21 cellular contexts compared by ENCODE assay signal in genomic region chr16:57167537-57167936, GRCh38. TPM values are rescaled to one million over a fixed set of nuclear protein-coding genes. Genes with fewer than 3 reads are reported as not detected.
DNase-seq lines count a peak whose midpoint lies in the region; ATAC-seq and TF ChIP-seq lines count a peak whose summit lies in the region.
"Had no signal": no experiment of that assay in that cellular context is flagged by ENCODE, and none has a peak within 500 bp of the region (broad histone marks: within the 10 kb centered on the region; RNA-seq: fewer than 3 reads in every experiment).

No MANE protein-coding gene starts in this region.

- peaks cover 40 to 43% of the 10 kb centered on the region in 2 donors for H3K36me3 Mint-ChIP-seq in stimulated activated naive B cell treated with anti-CD40 and anti-IgM and Interleukin-4, amounts not matched to agents 10 μg/mL and 1 μg/mL and 100 μg/mL, for 72 hours
- peaks cover 56% of the 10 kb centered on the region for H3K36me3 Mint-ChIP-seq in activated CD4-positive, alpha-beta T cell treated with anti-CD3 and anti-CD28 coated beads, Interleukin-2, amount 10 ng/mL, durations not matched to agents 7 days and 5 days (ENCODE audit: low read depth)

- peak overlapping the region; percentile 57 to 84 (median 74) for H3K4me2 ChIP-seq in BLaER1 treated with 17β-estradiol and CSF1 and Interleukin-3, amounts not matched to agents 10 nM and 100 nM
- peak overlapping the region; percentile 43 for H3K4me2 ChIP-seq in OCI-LY3 (ENCODE audit: low read length)
- H3K4me2 ChIP-seq: neural progenitor cell, PC-9 had no signal

- H3K9me3 Mint-ChIP-seq in stimulated activated naive B cell treated with anti-CD40 and anti-IgM and Interleukin-4, amounts not matched to agents 10 μg/mL and 1 μg/mL and 100 μg/mL, for 72 hours, result no peaks in the 10 kb centered on the region
- no peaks in the 10 kb centered on the region for H3K9me3 Mint-ChIP-seq in activated CD4-positive, alpha-beta T cell treated with anti-CD3 and anti-CD28 coated beads, Interleukin-2, amount 10 ng/mL, durations not matched to agents 7 days and 5 days
- H3K9me3 Mint-ChIP-seq: CD4-positive, alpha-beta T cell; central memory CD8-positive, alpha-beta T cell; neural progenitor cell had no signal

- H3K27ac Mint-ChIP-seq in stimulated activated naive B cell treated with anti-CD40 and anti-IgM and Interleukin-4, amounts not matched to agents 10 μg/mL and 1 μg/mL and 100 μg/mL, for 72 hours, result no peak overlapping the region
- H3K27ac Mint-ChIP-seq in activated CD4-positive, alpha-beta T cell treated with anti-CD3 and anti-CD28 coated beads, Interleukin-2, amount 10 ng/mL, durations not matched to agents 7 days and 5 days, result no peak overlapping the region
- H3K27ac Mint-ChIP-seq: CD4-positive, alpha-beta T cell; neural progenitor cell; progenitor cell of endocrine pancreas had no signal

- 41 to 53% methylated on average over 3 of the region's 3 CpGs for WGBS in esophagus squamous epithelium, 2 donors

- POLR2A ChIA-PET in activated CD4-positive, alpha-beta T cell treated with anti-CD3 and anti-CD28 coated beads, Interleukin-2, amount 10 ng/mL, durations not matched to agents 7 days and 5 days (lab: Charles Lee), result no interaction called here

- peak; percentile 31 to 32 for ATAC-seq in stimulated activated naive B cell treated with anti-CD40 and anti-IgM and Interleukin-4, amounts not matched to agents 10 μg/mL and 1 μg/mL and 100 μg/mL, for 72 hours (replicated peaks)
- no peak for ATAC-seq in GM18873 (IDR thresholded peaks at IDR 0.05; ENCODE audit: low FRiP score, unreplicated experiment)
- no peak for ATAC-seq in GM18517 (IDR thresholded peaks at IDR 0.05; ENCODE audit: unreplicated experiment)

- TF ChIP-seq CTCF in OCI-LY3 (IDR thresholded peaks at IDR 0.05; ENCODE audit: low read depth, low read length) (no peak), esophagus squamous epithelium (IDR thresholded peaks at IDR 0.05) (no peak)

- H3K4me1 ChIP-seq in BLaER1 treated with 17β-estradiol and CSF1 and Interleukin-3, amounts not matched to agents 10 nM and 100 nM, result peaks cover 26 to 29% (median 27%) of the 10 kb centered on the region in 10 experiments
- H3K4me1 ChIP-seq in OCI-LY3 (ENCODE audit: low read length), result peaks cover 17% of the 10 kb centered on the region
- H3K4me1 ChIP-seq in esophagus squamous epithelium, result peaks cover 8 to 31% (median 22%) of the 10 kb centered on the region in 3 donors

- peaks cover 71 to 82% (median 77%) of the 10 kb centered on the region in 11 experiments for H3K36me3 ChIP-seq in BLaER1 treated with 17β-estradiol and CSF1 and Interleukin-3, amounts not matched to agents 10 nM and 100 nM
- H3K36me3 ChIP-seq in OCI-LY3 (replicated peaks; ENCODE audit: low read depth, low read length) (peaks cover 55% of the 10 kb centered on the region), esophagus squamous epithelium (peaks cover 5 to 85% (median 22%) of the 10 kb centered on the region in 3 donors)

- DNase-seq in esophagus squamous epithelium (lab: John Stamatoyannopoulos, UW), result no peak
- no peak for DNase-seq in stimulated activated naive B cell treated with anti-CD40 and anti-IgM and Interleukin-4, amounts not matched to agents 10 μg/mL and 1 μg/mL and 100 μg/mL, for 72 hours
- no peak for DNase-seq in activated CD4-positive, alpha-beta T cell treated with anti-CD3 and anti-CD28 coated beads, Interleukin-2, amount 10 ng/mL, durations not matched to agents 7 days and 5 days
- DNase-seq in islet precursor cell, result no peak
- DNase-seq: activated CD4-positive, alpha-beta T cell treated with anti-CD3 and anti-CD28 coated beads, Interleukin-2, amount 50 U/mL, for 48 hours; activated T-cell treated with anti-CD3 and anti-CD28 coated beads, Interleukin-2, amount 50 U/mL, for 48 hours; CD4-positive, alpha-beta T cell; left cardiac atrium; NCI-H1417 treated with DMSO at 0.1 percent for 48 hours; NCI-H2029 treated with DMSO at 0.1 percent for 48 hours; stimulated activated CD4-positive, alpha-beta T cell treated with anti-CD3 and anti-CD28 coated beads, Interleukin-12 subunit alpha, Interleukin-12 subunit beta, amount 100 ng/mL, for 4 hours; stimulated activated CD4-positive, alpha-beta T cell treated with anti-CD3 and anti-CD28 coated beads, Interleukin-2, amount 100 ng/mL, for 48 hours had no signal

- TF ChIP-seq POLR2A in esophagus squamous epithelium (IDR thresholded peaks at IDR 0.05), result no peak

- H2AFZ ChIP-seq in OCI-LY3 (ENCODE audit: low read depth, low read length), result no peak overlapping the region
- H2AFZ ChIP-seq: neural progenitor cell, PC-9 had no signal

- no peaks in the 10 kb centered on the region for H3K27me3 ChIP-seq in BLaER1 treated with 17β-estradiol and CSF1 and Interleukin-3, amounts not matched to agents 10 nM and 100 nM
- H3K27me3 ChIP-seq in OCI-LY3 (ENCODE audit: low read depth, low read length) (no peaks in the 10 kb centered on the region), esophagus squamous epithelium (no peaks in the 10 kb centered on the region)
- H3K27me3 ChIP-seq: neural progenitor cell, sigmoid colon had no signal

- no peaks in the 10 kb centered on the region for H3K9me3 ChIP-seq in BLaER1 treated with 17β-estradiol and CSF1 and Interleukin-3, amounts not matched to agents 10 nM and 100 nM (replicated peaks in 1 of 11)
- H3K9me3 ChIP-seq in OCI-LY3 (ENCODE audit: insufficient read depth, low read length) (no peaks in the 10 kb centered on the region), esophagus squamous epithelium (no peaks in the 10 kb centered on the region)
- H3K9me3 ChIP-seq: sigmoid colon had no signal

- peak overlapping the region in 9 of 11 experiments; percentile 10 to 60 (median 35); a peak in 16 of 22 replicates for H3K9ac ChIP-seq in BLaER1 treated with 17β-estradiol and CSF1 and Interleukin-3, amounts not matched to agents 10 nM and 100 nM
- 0 out of 2 replicates have a peak overlapping the region, but pooled peaks have one; percentile 6 for H3K9ac ChIP-seq in OCI-LY3 (ENCODE audit: low read length)
- H3K9ac ChIP-seq: neural progenitor cell had no signal

- H3K4me3 Mint-ChIP-seq in stimulated activated naive B cell treated with anti-CD40 and anti-IgM and Interleukin-4, amounts not matched to agents 10 μg/mL and 1 μg/mL and 100 μg/mL, for 72 hours, result no peak overlapping the region
- no peak overlapping the region for H3K4me3 Mint-ChIP-seq in activated CD4-positive, alpha-beta T cell treated with anti-CD3 and anti-CD28 coated beads, Interleukin-2, amount 10 ng/mL, durations not matched to agents 7 days and 5 days
- H3K4me3 Mint-ChIP-seq: CD4-positive, alpha-beta T cell; central memory CD8-positive, alpha-beta T cell; neural progenitor cell had no signal

- peaks cover 0 to 16% (median 0%) of the 10 kb centered on the region in 11 experiments; a peak in 1 of 22 replicates for H4K20me1 ChIP-seq in BLaER1 treated with 17β-estradiol and CSF1 and Interleukin-3, amounts not matched to agents 10 nM and 100 nM
- no peaks in the 10 kb centered on the region for H4K20me1 ChIP-seq in OCI-LY3 (ENCODE audit: insufficient read depth, low read length)

- CTCF ChIA-PET in activated CD4-positive, alpha-beta T cell treated with anti-CD3 and anti-CD28 coated beads, Interleukin-2, amount 10 ng/mL, durations not matched to agents 7 days and 5 days (lab: Charles Lee), result interaction anchor here (1.0 to 1.9 kb wide), 2 partner anchors 74 to 81 kb away, joined by 3 to 5 read pairs; no protein-coding TSS in a partner anchor

- H3K4me1 Mint-ChIP-seq in stimulated activated naive B cell treated with anti-CD40 and anti-IgM and Interleukin-4, amounts not matched to agents 10 μg/mL and 1 μg/mL and 100 μg/mL, for 72 hours, result peaks cover 15 to 20% of the 10 kb centered on the region in 2 donors
- H3K4me1 Mint-ChIP-seq in activated CD4-positive, alpha-beta T cell treated with anti-CD3 and anti-CD28 coated beads, Interleukin-2, amount 10 ng/mL, durations not matched to agents 7 days and 5 days, result peaks cover 5% of the 10 kb centered on the region
- H3K4me1 Mint-ChIP-seq: central memory CD8-positive, alpha-beta T cell had no signal

- no peaks in the 10 kb centered on the region for H3K27me3 Mint-ChIP-seq in stimulated activated naive B cell treated with anti-CD40 and anti-IgM and Interleukin-4, amounts not matched to agents 10 μg/mL and 1 μg/mL and 100 μg/mL, for 72 hours
- no peaks in the 10 kb centered on the region for H3K27me3 Mint-ChIP-seq in activated CD4-positive, alpha-beta T cell treated with anti-CD3 and anti-CD28 coated beads, Interleukin-2, amount 10 ng/mL, durations not matched to agents 7 days and 5 days
- H3K27me3 Mint-ChIP-seq: CD4-positive, alpha-beta T cell; central memory CD8-positive, alpha-beta T cell; progenitor cell of endocrine pancreas had no signal

- intact Hi-C loops in esophagus squamous epithelium (cut with DNase I), result loop anchor here (5.0 kb wide), 1 partner anchor 75 kb away; the partner anchor contains the start of gene CPNE2

- peak overlapping the region; percentile 16 to 64 (median 52); a peak in 17 of 22 replicates for H3K27ac ChIP-seq in BLaER1 treated with 17β-estradiol and CSF1 and Interleukin-3, amounts not matched to agents 10 nM and 100 nM
- H3K27ac ChIP-seq in OCI-LY3 (ENCODE audit: low read length) (no peak overlapping the region), esophagus squamous epithelium (peak overlapping the region; percentile 56 to 84 (median 76))
- H3K27ac ChIP-seq: neural progenitor cell, PC-9, sigmoid colon had no signal

- no peak overlapping the region for H3K4me3 ChIP-seq in BLaER1 treated with 17β-estradiol and CSF1 and Interleukin-3, amounts not matched to agents 10 nM and 100 nM
- H3K4me3 ChIP-seq in OCI-LY3 (ENCODE audit: low read length) (no peak overlapping the region), esophagus squamous epithelium (no peak overlapping the region)
- H3K4me3 ChIP-seq: neural progenitor cell, PC-9, sigmoid colon had no signal

- no peaks in the 10 kb centered on the region for H3K79me2 ChIP-seq in OCI-LY3 (ENCODE audit: low read length)

RNA-seq across cellular contexts. Expression of gene PSME3IP1, which starts 18.3 kb away (rescaled TPM):
- total RNA-seq in esophagus squamous epithelium, result 10 to 100 TPM; 40.7 to 65.6 (median 51.3) TPM
- total RNA-seq in activated CD4-positive, alpha-beta T cell treated with anti-CD3 and anti-CD28 coated beads, Interleukin-2, amount 10 ng/mL, durations not matched to agents 7 days and 5 days, result 100 to 1,000 TPM; 115 to 137 TPM

RNA-seq across cellular contexts. Expression of gene RSPRY1, which starts 18.6 kb away (rescaled TPM):
- 10 to 100 TPM; 13.7 to 27.2 (median 23.1) TPM for total RNA-seq in esophagus squamous epithelium
- 10 to 100 TPM; 32.2 to 34.2 TPM for total RNA-seq in activated CD4-positive, alpha-beta T cell treated with anti-CD3 and anti-CD28 coated beads, Interleukin-2, amount 10 ng/mL, durations not matched to agents 7 days and 5 days

Comparison
In these comparisons a context has a peak if more than half of its experiments do, and no peak if none do; other contexts are left out.
1. ATAC-seq: peak in stimulated activated naive B cell treated with anti-CD40 and anti-IgM and Interleukin-4, amounts not matched to agents 10 μg/mL and 1 μg/mL and 100 μg/mL, for 72 hours (2 of 2); none in GM18873 (single experiment) and GM18517 (single experiment).